ENCODE assay signal across 8 cellular contexts in genomic region chr10:97425964-97426775, GRCh38. TPM values are rescaled to one million over a fixed set of nuclear protein-coding genes. Genes with fewer than 3 reads are reported as not detected.
DNase-seq lines count a peak whose midpoint lies in the region; ATAC-seq and TF ChIP-seq lines count a peak whose summit lies in the region.

TSS of gene PGAM1 (plus strand) at chr10:97426191. CDS start at chr10:97426308, 117 bp downstream.

- TF ChIP-seq POLR2A in NB4 (IDR thresholded peaks at IDR 0.05; ENCODE audit: extremely low read depth, insufficient read length) (peak; percentile 77), testis (IDR thresholded peaks at IDR 0.05) (no peak)

- peaks cover 38% of the 10 kb centered on the region for H3K4me1 ChIP-seq in testis

- H3K9me3 ChIP-seq in SK-N-MC (ENCODE audit: low read depth, low read length) = no peaks in the 10 kb centered on the region
- no peaks in the 10 kb centered on the region for H3K9me3 ChIP-seq in testis

- peak within 1 kb of the TSS; percentile 70 for H3K27ac ChIP-seq in SK-N-MC
- H3K27ac ChIP-seq in testis = peak within 1 kb of the TSS; percentile 81 to 90

- H3K27me3 ChIP-seq in testis = no peaks in the 10 kb centered on the region

- ATAC-seq in HG02571 (IDR thresholded peaks at IDR 0.05; ENCODE audit: unreplicated experiment) = peak; percentile 79
- ATAC-seq in omental fat pad (ENCODE audit: low FRiP score) = peak; percentile 97

- CTCF ChIA-PET in GM10248 (lab: Yijun Ruan, JAX) = no interaction called here

- peak within 1 kb of the TSS; percentile 89 for H3K9ac ChIP-seq in SK-N-MC (ENCODE audit: insufficient read length)

- peak; percentile 89 for TF ChIP-seq CTCF in GM10248 (IDR thresholded peaks at IDR 0.05; ENCODE audit: control extremely low read depth, extremely low read depth, low read depth, missing control alignments)
- peak; percentile 70 for TF ChIP-seq CTCF in NB4 (IDR thresholded peaks at IDR 0.05; ENCODE audit: low read depth, low read length)
- TF ChIP-seq CTCF in omental fat pad (IDR thresholded peaks at IDR 0.05) = peak in 1 of 3 donors; percentile 31
- TF ChIP-seq CTCF in testis (IDR thresholded peaks at IDR 0.05) = peak; percentile 41 to 77 (median 58)

- peaks cover 21% of the 10 kb centered on the region for H3K36me3 ChIP-seq in SK-N-MC (ENCODE audit: insufficient read depth, low read length)
- H3K36me3 ChIP-seq in testis (ENCODE audit: low read depth, missing control alignments) = no peaks in the 10 kb centered on the region

- peak; percentile 100 for DNase-seq in GM10248 (ENCODE audit: extremely low spot score)
- DNase-seq in NB4 (ENCODE audit: low read depth) = peak; percentile 98
- DNase-seq in SK-N-MC (ENCODE audit: low read depth, low spot score) = peak; percentile 40
- DNase-seq in activated naive CD4-positive, alpha-beta T cell treated with anti-CD3 and anti-CD28 coated beads, Interleukin-2, amount 50 U/mL, for 16 hours = peak; percentile 92
- peak; percentile 96 for DNase-seq in globus pallidus (ENCODE audit: low spot score)
- peak; percentile 67 for DNase-seq in omental fat pad (ENCODE audit: low spot score)
- peak; percentile 94 for DNase-seq in testis

- peak within 1 kb of the TSS; percentile 97 for H3K4me3 ChIP-seq in NB4 (ENCODE audit: low read depth, low read length)
- peak within 1 kb of the TSS; percentile 82 for H3K4me3 ChIP-seq in SK-N-MC
- H3K4me3 ChIP-seq in testis = peak within 1 kb of the TSS; percentile 82 to 95

- POLR2A ChIA-PET in GM10248 (lab: Yijun Ruan, JAX) = no interaction called here

- intact Hi-C loops in testis (cut with DNase I; ENCODE audit: low total_unique reads) = no loop called here

- 0 to 1% methylated on average over 41 to 60 of the region's 90 CpGs for WGBS in testis, 2 donors

RNA-seq across cellular contexts. Expression of gene PGAM1, which starts in this region (rescaled TPM):
- 100 to 1,000 TPM; 158 to 217 (median 207) TPM for total RNA-seq in omental fat pad
- total RNA-seq in testis = 100 to 1,000 TPM; 244 to 279 TPM
- 238 TPM for polyA plus RNA-seq in testis (ENCODE audit: insufficient read depth, low read depth, low replicate concordance)

Comparison
In these comparisons a context has a peak if more than half of its experiments do, and no peak if none do; other contexts are left out.
1. Peak in every context shown above with its lines: DNase-seq, ATAC-seq, H3K4me3 ChIP-seq and H3K27ac ChIP-seq.
2. DNase-seq: peak in every context shown above with its lines; median percentile 100 in GM10248; 98 in NB4; 96 in globus pallidus; 94 in testis; 92 in activated naive CD4-positive, alpha-beta T cell treated with anti-CD3 and anti-CD28 coated beads, Interleukin-2, amount 50 U/mL, for 16 hours; 67 in omental fat pad; 40 in SK-N-MC.